Comparison of ENCODE assay signal across 9 cellular contexts in the genomic region with DNA sequence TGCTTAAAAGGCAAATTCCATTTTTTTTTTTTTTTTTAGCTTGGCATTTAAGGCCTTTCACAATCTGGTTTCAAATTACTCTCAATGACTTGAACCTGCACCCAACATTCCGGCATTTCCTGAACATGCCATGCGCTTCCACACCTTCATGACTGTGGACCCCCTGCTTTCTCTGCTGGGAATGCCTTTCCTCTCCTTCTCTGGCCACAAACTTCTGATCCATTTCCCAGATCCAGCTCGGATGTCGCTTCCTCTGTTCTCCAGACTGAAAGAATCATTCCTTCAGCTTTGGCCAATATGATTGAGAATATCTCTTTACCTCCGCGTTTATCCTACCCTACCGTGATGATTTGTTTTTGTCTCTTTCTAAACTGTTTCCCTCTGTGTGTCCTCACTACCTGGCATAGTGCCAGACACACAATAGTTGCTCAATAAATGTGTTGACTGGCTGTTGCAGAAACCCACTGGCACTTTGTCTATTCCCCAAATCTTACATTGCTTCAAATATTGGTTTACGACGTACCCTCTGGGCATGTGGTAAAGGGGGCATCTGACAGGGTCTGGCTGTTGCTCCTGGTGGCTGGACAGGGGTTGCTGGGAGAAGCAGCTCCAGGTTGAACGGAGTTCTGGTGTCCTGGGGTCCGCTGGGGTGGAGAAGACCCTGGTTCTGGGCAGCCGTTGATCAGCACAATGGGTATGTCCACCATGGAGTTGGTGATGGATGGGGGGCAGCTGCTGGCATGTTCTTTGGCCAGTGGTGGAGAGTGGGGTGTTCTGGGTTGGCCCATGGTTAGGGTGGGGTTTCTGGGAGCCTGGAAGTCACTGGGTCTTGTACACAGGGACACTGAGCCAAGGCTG.
DNase-seq lines count a peak whose midpoint lies in the region; ATAC-seq and TF ChIP-seq lines count a peak whose summit lies in the region.
"Had no signal": no experiment of that assay in that cellular context is flagged by ENCODE, and none has a peak within 500 bp of the region (broad histone marks: within the 10 kb centered on the region; RNA-seq: fewer than 3 reads in every experiment).

No MANE protein-coding gene starts in this region.

- TF ChIP-seq CTCF in NB4 (IDR thresholded peaks at IDR 0.05; ENCODE audit: low read depth, low read length) = no peak

- peaks cover 34% of the 10 kb centered on the region for H3K4me1 ChIP-seq in rectal smooth muscle tissue (ENCODE audit: control insufficient read depth, insufficient read depth, low read length)

- intact Hi-C loops in head of caudate nucleus (cut with DNase I) = no loop called here

- no peak overlapping the region for H3K9ac ChIP-seq in rectal smooth muscle tissue (ENCODE audit: low read length)

- TF ChIP-seq POLR2A in NB4 (IDR thresholded peaks at IDR 0.05; ENCODE audit: extremely low read depth, insufficient read length) = no peak

- H3K27ac ChIP-seq in epithelial cell of prostate (peak overlapping the region; percentile 99), rectal smooth muscle tissue (ENCODE audit: low read depth, low read length) (peak overlapping the region; percentile 72)

- no peaks in the 10 kb centered on the region for H3K36me3 ChIP-seq in rectal smooth muscle tissue (ENCODE audit: control insufficient read depth, insufficient read depth, low read length)

- no peaks in the 10 kb centered on the region for H3K27me3 ChIP-seq in rectal smooth muscle tissue (ENCODE audit: control insufficient read depth, insufficient read depth, low read length)

- DNase-seq in EH (ENCODE audit: low read depth) = peak; percentile 91
- peak; percentile 49 for DNase-seq in NB4 (ENCODE audit: low read depth)
- DNase-seq in epithelial cell of prostate (ENCODE audit: low read depth, low spot score) = no peak
- DNase-seq in head of caudate nucleus = no peak
- DNase-seq in stimulated activated CD4-positive, alpha-beta T cell treated with anti-CD3 and anti-CD28 coated beads, Interleukin-4, amount 100 ng/mL, for 24 hours = no peak
- DNase-seq in NCI-H187 (lab: John Stamatoyannopoulos, UW) = no peak
- DNase-seq: NCI-H345 had no signal

- H3K4me3 ChIP-seq in NB4 (ENCODE audit: low read depth, low read length) (no peak overlapping the region), rectal smooth muscle tissue (ENCODE audit: low read length) (no peak overlapping the region)

- ATAC-seq in HG03432 (IDR thresholded peaks at IDR 0.05; ENCODE audit: unreplicated experiment) = no peak

Comparison
In these comparisons a context has a peak if more than half of its experiments do, and no peak if none do; other contexts are left out.
1. DNase-seq: peak in EH (single experiment) and NB4 (single experiment); none in epithelial cell of prostate (single experiment), head of caudate nucleus (0 of 42), stimulated activated CD4-positive, alpha-beta T cell treated with anti-CD3 and anti-CD28 coated beads, Interleukin-4, amount 100 ng/mL, for 24 hours (single experiment) and NCI-H187 (0 of 2).